ENCODE assay signal across 22 cellular contexts in the genomic region with DNA sequence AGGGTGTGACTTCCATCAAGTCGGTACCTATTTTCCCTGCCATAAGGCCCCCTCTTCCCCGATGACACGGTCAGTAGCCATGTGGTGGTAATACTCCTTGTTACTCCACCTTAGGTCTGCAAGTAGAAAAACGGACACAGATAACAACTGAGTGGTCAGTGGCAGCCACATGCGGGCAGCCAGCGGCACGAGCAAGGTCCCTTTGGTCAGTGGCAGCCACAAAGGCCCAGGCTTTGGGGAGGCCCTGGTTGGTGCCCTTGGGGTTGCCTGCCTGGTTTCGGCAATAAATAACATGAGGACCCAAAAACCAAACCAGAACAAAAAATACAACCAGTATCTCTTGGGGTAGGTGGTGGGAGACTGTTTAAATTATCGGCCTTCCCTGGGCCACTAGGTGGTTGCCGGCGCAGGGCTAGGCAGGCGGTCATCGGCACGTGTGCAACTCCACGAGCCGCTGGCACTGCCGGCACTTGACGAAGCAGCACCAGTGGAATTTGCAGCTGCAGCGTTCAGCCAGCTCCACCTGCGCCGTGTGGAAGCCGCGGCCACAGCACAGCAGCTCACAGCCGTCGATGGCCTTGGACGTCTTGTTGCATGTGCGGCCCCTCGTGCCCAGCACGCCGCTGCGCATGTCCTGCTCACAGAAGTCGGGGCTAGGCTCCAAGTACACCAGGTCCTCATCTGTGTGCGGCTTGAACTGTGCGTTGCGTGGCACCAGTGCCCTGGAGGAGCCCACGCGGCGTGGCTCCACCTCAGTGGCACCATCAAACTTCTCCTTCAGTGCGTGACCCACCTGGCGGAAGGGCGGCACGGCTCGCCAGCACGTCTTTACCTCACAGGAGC. TPM values are rescaled to one million over a fixed set of nuclear protein-coding genes. Genes with fewer than 3 reads are reported as not detected.
DNase-seq lines count a peak whose midpoint lies in the region; ATAC-seq and TF ChIP-seq lines count a peak whose summit lies in the region.
"Had no signal": no experiment of that assay in that cellular context is flagged by ENCODE, and none has a peak within 500 bp of the region (broad histone marks: within the 10 kb centered on the region; RNA-seq: fewer than 3 reads in every experiment).

No MANE protein-coding gene starts in this region.

- no peak overlapping the region for H2AFZ ChIP-seq in osteoblast (ENCODE audit: low read length)

- peaks cover 21% of the 10 kb centered on the region for H3K79me2 ChIP-seq in osteoblast (ENCODE audit: insufficient read depth, low read length)

- peaks cover 6% of the 10 kb centered on the region for H3K36me3 ChIP-seq in CD8-positive, alpha-beta T cell (ENCODE audit: insufficient read depth, low read length)
- peaks cover 20% of the 10 kb centered on the region for H3K36me3 ChIP-seq in osteoblast (ENCODE audit: insufficient read depth, low read length)
- H3K36me3 ChIP-seq: ovary had no signal

- no peaks in the 10 kb centered on the region for H3K27me3 Mint-ChIP-seq in CD8-positive, alpha-beta T cell (ENCODE audit: low read depth)
- H3K27me3 Mint-ChIP-seq in IgD-negative memory B cell (no peaks in the 10 kb centered on the region), endothelial cell (ENCODE audit: unreplicated experiment) (peaks cover 6% of the 10 kb centered on the region)
- H3K27me3 Mint-ChIP-seq: stimulated activated naive CD8-positive, alpha-beta T cell treated with anti-CD3 and anti-CD28 coated beads, Interleukin-15, Interleukin-2, amounts not matched to agents 100 ng/mL and 50 ng/mL, for 24 hours had no signal

- no peaks in the 10 kb centered on the region for H3K9me3 ChIP-seq in CD8-positive, alpha-beta T cell (ENCODE audit: low read length)
- no peaks in the 10 kb centered on the region for H3K9me3 ChIP-seq in osteoblast (ENCODE audit: low read depth, low read length)
- H3K9me3 ChIP-seq: ascending aorta, ovary had no signal

- no peak overlapping the region for H3K4me3 Mint-ChIP-seq in CD8-positive, alpha-beta T cell
- H3K4me3 Mint-ChIP-seq in IgD-negative memory B cell = peak overlapping the region in 2 of 4 donors; percentile 0 to 29
- no peak overlapping the region for H3K4me3 Mint-ChIP-seq in endothelial cell (ENCODE audit: unreplicated experiment)
- H3K4me3 Mint-ChIP-seq: HFFc6; stimulated activated naive CD8-positive, alpha-beta T cell treated with anti-CD3 and anti-CD28 coated beads, Interleukin-15, Interleukin-2, amounts not matched to agents 100 ng/mL and 50 ng/mL, for 24 hours had no signal

- H3K9me3 Mint-ChIP-seq in CD8-positive, alpha-beta T cell = no peaks in the 10 kb centered on the region
- H3K9me3 Mint-ChIP-seq in IgD-negative memory B cell (no peaks in the 10 kb centered on the region), endothelial cell (ENCODE audit: unreplicated experiment) (no peaks in the 10 kb centered on the region)
- H3K9me3 Mint-ChIP-seq: activated naive CD4-positive, alpha-beta T cell treated with anti-CD3 and anti-CD28 coated beads, Interleukin-2, amount 50 U/mL, for 72 hours; HFFc6; stimulated activated naive CD8-positive, alpha-beta T cell treated with anti-CD3 and anti-CD28 coated beads, Interleukin-15, Interleukin-2, amounts not matched to agents 100 ng/mL and 50 ng/mL, for 24 hours had no signal

- no peak overlapping the region for H3K27ac ChIP-seq in CD8-positive, alpha-beta T cell (ENCODE audit: low read depth, low read length)
- no peak overlapping the region for H3K27ac ChIP-seq in osteoblast (ENCODE audit: low read depth, low read length)
- H3K27ac ChIP-seq: ascending aorta, ovary had no signal

- POLR2A ChIA-PET in CD8-positive, alpha-beta T cell (lab: Charles Lee) = no interaction called here

- H3K36me3 Mint-ChIP-seq in CD8-positive, alpha-beta T cell = peaks cover 44% of the 10 kb centered on the region
- H3K36me3 Mint-ChIP-seq in IgD-negative memory B cell = peaks cover 3% of the 10 kb centered on the region
- H3K36me3 Mint-ChIP-seq in endothelial cell (ENCODE audit: low read depth, unreplicated experiment) = peaks cover 12% of the 10 kb centered on the region
- H3K36me3 Mint-ChIP-seq: activated naive CD4-positive, alpha-beta T cell treated with anti-CD3 and anti-CD28 coated beads, Interleukin-2, amount 50 U/mL, for 72 hours had no signal

- H3K27me3 ChIP-seq in CD8-positive, alpha-beta T cell (ENCODE audit: insufficient read depth, low read length) = no peaks in the 10 kb centered on the region
- no peaks in the 10 kb centered on the region for H3K27me3 ChIP-seq in osteoblast (ENCODE audit: insufficient read depth, low read length)
- H3K27me3 ChIP-seq: ascending aorta, ovary had no signal

- H3K4me2 ChIP-seq in osteoblast (ENCODE audit: insufficient read depth, low read length) = no peak overlapping the region

- intact Hi-C loops in CD8-positive, alpha-beta T cell (cut with DNase I, micrococcal nuclease) = no loop called here

- TF ChIP-seq CTCF in CD8-positive, alpha-beta T cell (IDR thresholded peaks at IDR 0.05) = no peak
- TF ChIP-seq CTCF in endothelial cell (IDR thresholded peaks at IDR 0.05; ENCODE audit: unreplicated experiment) = no peak
- no peak for TF ChIP-seq CTCF in osteoblast (IDR thresholded peaks at IDR 0.05; ENCODE audit: extremely low read depth, low read depth, low read length)

- H3K27ac Mint-ChIP-seq in CD8-positive, alpha-beta T cell = peak overlapping the region; percentile 28
- peak overlapping the region; percentile 34 to 89 (median 59) for H3K27ac Mint-ChIP-seq in IgD-negative memory B cell
- peak overlapping the region; percentile 24 for H3K27ac Mint-ChIP-seq in endothelial cell (ENCODE audit: unreplicated experiment)
- H3K27ac Mint-ChIP-seq: HFFc6; stimulated activated naive CD8-positive, alpha-beta T cell treated with anti-CD3 and anti-CD28 coated beads, Interleukin-15, Interleukin-2, amounts not matched to agents 100 ng/mL and 50 ng/mL, for 24 hours had no signal

- no peak for ATAC-seq in CD8-positive, alpha-beta T cell
- no peak for ATAC-seq in GM18867 (IDR thresholded peaks at IDR 0.05; ENCODE audit: unreplicated experiment)

- CTCF ChIA-PET in CD8-positive, alpha-beta T cell (lab: Charles Lee) = no interaction called here

- no peaks in the 10 kb centered on the region for H3K4me1 ChIP-seq in CD8-positive, alpha-beta T cell (ENCODE audit: insufficient read depth, low read length)
- H3K4me1 ChIP-seq in osteoblast (ENCODE audit: insufficient read depth, low read length) = peaks cover 11% of the 10 kb centered on the region

- no peak for DNase-seq in CD8-positive, alpha-beta T cell
- DNase-seq in endothelial cell (ENCODE audit: low spot score) = no peak
- DNase-seq in osteoblast (ENCODE audit: insufficient read length, low spot score, missing footprints) = peak; percentile 53
- DNase-seq in stimulated activated naive CD4-positive, alpha-beta T cell (lab: John Stamatoyannopoulos, UW) = no peak
- no peak for DNase-seq in NOMO-1 treated with DMSO at 0.1 percent for 48 hours (lab: John Stamatoyannopoulos, UW; ENCODE audit: unreplicated experiment)
- DNase-seq: activated T-cell treated with anti-CD3 and anti-CD28 coated beads, Interleukin-2, amount 50 U/mL, for 48 hours; glutamatergic neuron; HFFc6; KBM-7; NCI-H1436; NCI-H774; OCI-M1; SHP77; stimulated activated CD4-positive, alpha-beta T cell treated with anti-CD3 and anti-CD28 coated beads, Interleukin-4, amount 100 ng/mL, for 24 hours; SW 1271 had no signal

- H3K4me3 ChIP-seq in CD8-positive, alpha-beta T cell (ENCODE audit: low read depth, low read length) = no peak overlapping the region
- H3K4me3 ChIP-seq in osteoblast (ENCODE audit: insufficient read depth, low read length) = no peak overlapping the region
- H3K4me3 ChIP-seq: ascending aorta, lung, ovary had no signal

- H4K20me1 ChIP-seq in osteoblast (ENCODE audit: insufficient read depth, low read length) = peaks cover 75% of the 10 kb centered on the region

- H3K4me1 Mint-ChIP-seq in CD8-positive, alpha-beta T cell (ENCODE audit: low read depth) = peaks cover 16% of the 10 kb centered on the region
- peaks cover 32 to 40% (median 36%) of the 10 kb centered on the region in 3 donors for H3K4me1 Mint-ChIP-seq in IgD-negative memory B cell
- H3K4me1 Mint-ChIP-seq in endothelial cell (ENCODE audit: unreplicated experiment) = peaks cover 8% of the 10 kb centered on the region

RNA-seq across cellular contexts. Expression of gene WNT4, which starts 23.1 kb away (rescaled TPM):
- not detected for total RNA-seq in CD8-positive, alpha-beta T cell
- not detected for polyA plus RNA-seq in IgD-negative memory B cell
- total RNA-seq in endothelial cell (ENCODE audit: unreplicated experiment) (0.77 TPM), osteoblast (under 0.01 TPM in 1 of 2 replicates, not detected in the other)
- total RNA-seq: activated naive CD4-positive, alpha-beta T cell treated with anti-CD3 and anti-CD28 coated beads, Interleukin-2, amount 50 U/mL, for 72 hours; ascending aorta; HFFc6 had no signal
